ENCODE assay signal across 21 cellular contexts in genomic region chr3:119375510-119375909, GRCh38.
"Had no signal": no experiment of that assay in that cellular context is flagged by ENCODE, and none has a peak within 500 bp of the region (broad histone marks: within the 10 kb centered on the region; RNA-seq: fewer than 3 reads in every experiment).

No MANE protein-coding gene starts in this region.

- H3K9me3 ChIP-seq: SK-N-SH had no signal

- H3K27ac ChIP-seq: HL-60, KMS-11 had no signal

- H3K4me2 ChIP-seq: KMS-11, SK-N-SH had no signal

- H3K9me2 ChIP-seq: SK-N-SH had no signal

- DNase-seq: Kasumi-1, MM.1S, NCI-H1092 treated with DMSO at 0.1 percent for 48 hours, NCI-H1436, NCI-H187, NCI-H2029, NCI-H2081 treated with DMSO at 0.1 percent for 48 hours, NCI-H2171, NCI-H226, NCI-H446, NCI-H510A, NCI-H524 treated with DMSO at 0.1 percent for 48 hours, NCI-H69, NCI-H774, Right ventricle myocardium superior, RPMI8226, SIG-M5, SK-N-SH, SW 1271 had no signal
